ENCODE assay signal across 2 cellular contexts in genomic region chr3:178058629-178059028, GRCh38.
TF ChIP-seq lines count a peak whose summit lies in the region.

No MANE protein-coding gene starts in this region.

TF ChIP-seq in HepG2, 621 proteins besides CTCF, POLR2A, EP300 and RAD21 (continues in another document):
- TF ChIP-seq ZNF275 (CRISPR knock-in tag; IDR thresholded peaks at IDR 0.05; ENCODE audit: borderline replicate concordance) (no peak), ARID2 (CRISPR knock-in tag; IDR thresholded peaks at IDR 0.05; ENCODE audit: borderline replicate concordance) (no peak), TAF15 (IDR thresholded peaks at IDR 0.05; ENCODE audit: low read depth, low read length, poor library complexity, severe bottlenecking) (no peak), MAF1 (CRISPR knock-in tag; IDR thresholded peaks at IDR 0.05; ENCODE audit: borderline replicate concordance) (no peak), ZNF225 (CRISPR knock-in tag; IDR thresholded peaks at IDR 0.05) (no peak), TERF1 (CRISPR knock-in tag; IDR thresholded peaks at IDR 0.05) (no peak), CBFB (CRISPR knock-in tag; IDR thresholded peaks at IDR 0.05) (no peak), DMAP1 (CRISPR knock-in tag; IDR thresholded peaks at IDR 0.05) (no peak), PRDM15 (CRISPR knock-in tag; IDR thresholded peaks at IDR 0.05) (no peak), MAFF (IDR thresholded peaks at IDR 0.05; ENCODE audit: low read depth, low read length) (peak; percentile 76), ZNF687 (CRISPR knock-in tag; IDR thresholded peaks at IDR 0.05) (no peak), ERF (CRISPR knock-in tag; IDR thresholded peaks at IDR 0.05) (no peak), STAT5B (CRISPR knock-in tag; IDR thresholded peaks at IDR 0.05) (no peak), KAT8 (CRISPR knock-in tag; IDR thresholded peaks at IDR 0.05) (no peak), ZNF567 (CRISPR knock-in tag; IDR thresholded peaks at IDR 0.05; ENCODE audit: borderline replicate concordance) (no peak), MAFK (conservative IDR thresholded peaks at IDR 0.05 in 1 of 2, IDR thresholded peaks at IDR 0.05 in 1 of 2; ENCODE audit: low read length in 2 of 2) (peak; percentile 85 to 86), ZNF761 (CRISPR knock-in tag; conservative IDR thresholded peaks at IDR 0.05) (no peak), ZNF441 (CRISPR knock-in tag; IDR thresholded peaks at IDR 0.05; ENCODE audit: borderline replicate concordance) (no peak), TSC22D2 (CRISPR knock-in tag; IDR thresholded peaks at IDR 0.05; ENCODE audit: borderline replicate concordance) (no peak), REPIN1 (CRISPR knock-in tag; IDR thresholded peaks at IDR 0.05; ENCODE audit: borderline replicate concordance, low read depth) (no peak), NR2F1 (CRISPR knock-in tag; IDR thresholded peaks at IDR 0.05) (no peak), SUZ12 (IDR thresholded peaks at IDR 0.05; ENCODE audit: low read depth, low read length) (no peak)

TF ChIP-seq in K562, 482 proteins besides CTCF, POLR2A, EP300 and RAD21 (continued from another document):
- TF ChIP-seq RNF219 (CRISPR knock-in tag; IDR thresholded peaks at IDR 0.05) (no peak), SAP30 (IDR thresholded peaks at IDR 0.05; ENCODE audit: borderline replicate concordance, insufficient read depth, low read depth, low read length, poor library complexity, severe bottlenecking) (no peak), C11orf30 (IDR thresholded peaks at IDR 0.05; ENCODE audit: low read depth) (peak; percentile 58; the same call in 1 of the 2 replicates), ZNF197 (CRISPR knock-in tag; IDR thresholded peaks at IDR 0.05; ENCODE audit: low read depth) (no peak), VEZF1 (CRISPR knock-in tag; IDR thresholded peaks at IDR 0.05) (no peak), U2AF2 (optimal IDR thresholded peaks at IDR 0.05; ENCODE audit: low read depth, low read length) (no peak)
